ENCODE assay signal across 11 cellular contexts in genomic region chr1:182617075-182617429, GRCh38. TPM values are rescaled to one million over a fixed set of nuclear protein-coding genes. Genes with fewer than 3 reads are reported as not detected.
A peak's percentile ranks its signal among the peaks of the same experiment; 100 is the strongest.
DNase-seq lines count a peak whose midpoint lies in the region; ATAC-seq and TF ChIP-seq lines count a peak whose summit lies in the region.
"Had no signal": no experiment of that assay in that cellular context is flagged by ENCODE, and none has a peak within 500 bp of the region (broad histone marks: within the 10 kb centered on the region; RNA-seq: fewer than 3 reads in every experiment).

No MANE protein-coding gene starts in this region.

- H3K4me1 ChIP-seq in BLaER1 (peaks cover 97% of the 10 kb centered on the region), Caco-2 (no peaks in the 10 kb centered on the region), NT2/D1 (ENCODE audit: insufficient read depth, insufficient read length) (peaks cover 6% of the 10 kb centered on the region), iPS-18a (ENCODE audit: control insufficient read depth, low read depth, low read length) (peaks cover 46% of the 10 kb centered on the region)
- H3K4me1 ChIP-seq: parathyroid adenoma had no signal

- DNase-seq in Caco-2 (no peak), NT2/D1 (ENCODE audit: low read depth, low spot score) (no peak), epidermal melanocyte (ENCODE audit: insufficient read length, low spot score) (no peak), dedifferentiated amniotic fluid mesenchymal stem cell (ENCODE audit: extremely low spot score) (no peak), amygdala (lab: John Stamatoyannopoulos, UW) (no peak)
- DNase-seq: stimulated activated CD4-positive, alpha-beta T cell treated with anti-CD3 and anti-CD28 coated beads, Interleukin-4, amount 100 ng/mL, for 24 hours had no signal

- H3K27ac ChIP-seq in BLaER1 (peak overlapping the region; percentile 42; the same call in 1 of the 2 replicates), iPS-18a (ENCODE audit: low read length) (no peak overlapping the region)
- H3K27ac ChIP-seq: parathyroid adenoma had no signal

- no peak for TF ChIP-seq CTCF in Caco-2 (IDR thresholded peaks at IDR 0.05; ENCODE audit: insufficient read depth in 1 of 2, low read depth in 1 of 2, low read length in 1 of 2, severe bottlenecking in 1 of 2, unreplicated experiment in 1 of 2)

- peaks cover 13% of the 10 kb centered on the region; the same call in 1 of the 2 replicates for H3K9me3 ChIP-seq in BLaER1
- H3K9me3 ChIP-seq in Caco-2 = no peaks in the 10 kb centered on the region
- peaks cover 16% of the 10 kb centered on the region for H3K9me3 ChIP-seq in NT2/D1 (ENCODE audit: insufficient read depth, low read length)
- H3K9me3 ChIP-seq in iPS-18a (ENCODE audit: control insufficient read depth, low read depth, low read length) = no peaks in the 10 kb centered on the region
- H3K9me3 ChIP-seq: thoracic aorta had no signal

- intact Hi-C loops in Caco-2 (cut with micrococcal nuclease; ENCODE audit: unreplicated experiment) = no loop called here

- H3K4me3 ChIP-seq in BLaER1 (no peak overlapping the region), Caco-2 (ENCODE audit: low read depth, low read length) (no peak overlapping the region), NT2/D1 (ENCODE audit: insufficient read length, low read depth) (no peak overlapping the region), iPS-18a (ENCODE audit: low read length) (peak overlapping the region; percentile 58)

- no peak overlapping the region for H3K4me3 Mint-ChIP-seq in Caco-2 (ENCODE audit: unreplicated experiment)

- no peak for ATAC-seq in HG02885 (IDR thresholded peaks at IDR 0.05; ENCODE audit: poor library complexity, unreplicated experiment)

- peaks cover 12% of the 10 kb centered on the region for H3K9me3 Mint-ChIP-seq in Caco-2 (ENCODE audit: unreplicated experiment)

- no peaks in the 10 kb centered on the region for H3K36me3 Mint-ChIP-seq in Caco-2 (ENCODE audit: insufficient read depth, unreplicated experiment)

- H3K27me3 Mint-ChIP-seq in Caco-2 (ENCODE audit: insufficient read depth, unreplicated experiment) = peaks cover 3% of the 10 kb centered on the region

- H3K36me3 ChIP-seq in BLaER1 (no peaks in the 10 kb centered on the region), Caco-2 (ENCODE audit: control insufficient read depth, insufficient read depth, low read length) (no peaks in the 10 kb centered on the region), NT2/D1 (ENCODE audit: insufficient read depth, insufficient read length, low read length) (no peaks in the 10 kb centered on the region), iPS-18a (ENCODE audit: control insufficient read depth, low read depth, low read length) (no peaks in the 10 kb centered on the region)
- H3K36me3 ChIP-seq: thoracic aorta had no signal

- H3K27me3 ChIP-seq in BLaER1 = no peaks in the 10 kb centered on the region
- H3K27me3 ChIP-seq in Caco-2 (replicated peaks; ENCODE audit: control insufficient read depth, insufficient read depth, low read length) = no peaks in the 10 kb centered on the region
- H3K27me3 ChIP-seq in NT2/D1 (ENCODE audit: insufficient read depth, insufficient read length) = peaks cover 67% of the 10 kb centered on the region
- H3K27me3 ChIP-seq in iPS-18a (ENCODE audit: control insufficient read depth, insufficient read depth, low read length) = peaks cover 66% of the 10 kb centered on the region

- peak overlapping the region; percentile 55 for H3K27ac Mint-ChIP-seq in Caco-2 (ENCODE audit: unreplicated experiment)

- CTCF ChIA-PET in Caco-2 (lab: Charles Lee) = interaction anchor here (0.7 kb wide), 1 partner anchor 11 kb away, joined by 6 read pairs; no protein-coding TSS in a partner anchor

- H4K20me1 ChIP-seq in BLaER1 = no peaks in the 10 kb centered on the region

- peak overlapping the region; percentile 91 for H3K4me2 ChIP-seq in BLaER1

- no TSS peak for BruUV-seq in Caco-2 (replicated peaks; lab: Mats Ljungman, UMichigan)

- peaks cover 17% of the 10 kb centered on the region for H3K4me1 Mint-ChIP-seq in Caco-2 (ENCODE audit: low read depth, unreplicated experiment)

- H3K9ac ChIP-seq in BLaER1 (no peak overlapping the region; the same call in 1 of the 2 replicates), NT2/D1 (ENCODE audit: insufficient read length, low read depth) (peak overlapping the region; percentile 13), iPS-18a (ENCODE audit: low read length) (no peak overlapping the region)
- H3K9ac ChIP-seq: parathyroid adenoma had no signal

- POLR2A ChIA-PET in Caco-2 (lab: Charles Lee) = no interaction called here

RNA-seq across cellular contexts. Expression of gene RGS16, which starts 12.9 kb away (rescaled TPM):
- 0.77 and 1.2 TPM in 2 replicates for total RNA-seq in Caco-2 (2022)

RNA-seq across cellular contexts. Expression of gene RNASEL, which starts 28.0 kb away (rescaled TPM):
- 2.7 and 2.9 TPM in 2 replicates for total RNA-seq in Caco-2 (2022)
